33 cellular contexts compared by ENCODE assay signal in the genomic region with DNA sequence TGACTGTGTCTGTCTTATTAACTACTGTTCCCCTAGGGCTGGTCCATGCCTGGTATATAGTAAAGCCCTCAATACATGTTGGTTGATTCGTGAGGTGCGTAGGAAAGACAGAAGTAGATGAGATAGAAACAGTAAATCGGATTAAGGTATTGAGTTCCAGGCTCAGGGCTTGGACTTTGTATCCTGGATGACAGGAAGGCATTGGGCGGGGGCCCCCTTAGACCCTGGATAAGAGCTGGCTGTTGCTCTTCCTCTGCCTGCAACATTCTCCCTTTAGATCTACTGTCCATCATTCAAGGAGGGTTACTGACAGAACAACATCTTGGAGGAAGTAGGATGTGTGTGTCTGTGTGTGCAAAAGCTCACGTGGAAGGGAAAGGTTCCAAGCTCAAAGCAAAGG.
"Had no signal": no experiment of that assay in that cellular context is flagged by ENCODE, and none has a peak within 500 bp of the region (broad histone marks: within the 10 kb centered on the region; RNA-seq: fewer than 3 reads in every experiment).

No MANE protein-coding gene starts in this region.

- DNase-seq: activated CD4-positive, alpha-beta memory T cell treated with anti-CD3 and anti-CD28 coated beads, Interleukin-2, amount 10 ng/mL, durations not matched to agents 7 days and 5 days; activated CD4-positive, alpha-beta T cell treated with anti-CD3 and anti-CD28 coated beads for 1 hour; activated CD4-positive, alpha-beta T cell treated with anti-CD3 and anti-CD28 coated beads, Interleukin-2, amount 10 ng/mL, durations not matched to agents 7 days and 5 days; activated CD8-positive, alpha-beta memory T cell treated with anti-CD3 and anti-CD28 coated beads, Interleukin-2, amount 50 U/mL, for 48 hours; activated gamma-delta T cell; activated naive CD4-positive, alpha-beta T cell treated with anti-CD3 and anti-CD28 coated beads, Interleukin-2, amount 10 ng/mL, durations not matched to agents 7 days and 5 days; activated naive CD8-positive, alpha-beta T cell treated with anti-CD3 and anti-CD28 coated beads, Interleukin-2, amount 10 ng/mL, durations not matched to agents 7 days and 5 days; activated T-cell treated with anti-CD3 and anti-CD28 coated beads, Interleukin-2, amount 50 U/mL, for 24 hours; cerebellar nuclear complex; colonic mucosa; effector CD8-positive, alpha-beta T cell; esophagus squamous epithelium; foreskin melanocyte; left ventricle myocardium inferior; nephron progenitor cell; nucleus accumbens; pancreas; psoas muscle; stimulated activated CD4-positive, alpha-beta T cell treated with anti-CD3 and anti-CD28 coated beads, Interleukin-15, amount 100 ng/mL, for 24 hours; stimulated activated CD4-positive, alpha-beta T cell treated with anti-CD3 and anti-CD28 coated beads, Interleukin-2, amount 100 ng/mL, for 24 hours; stimulated activated naive B cell treated with anti-CD40 and anti-IgM and Interleukin-4, amounts not matched to agents 10 μg/mL and 1 μg/mL and 100 μg/mL, for 72 hours; T-helper 9 cell; thyroid gland; upper lobe of right lung had no signal

- H3K9me3 Mint-ChIP-seq: activated CD4-positive, alpha-beta memory T cell treated with anti-CD3 and anti-CD28 coated beads, Interleukin-2, amount 10 ng/mL, durations not matched to agents 7 days and 5 days; activated CD4-positive, alpha-beta T cell treated with anti-CD3 and anti-CD28 coated beads, Interleukin-2, amount 10 ng/mL, durations not matched to agents 7 days and 5 days; activated naive CD4-positive, alpha-beta T cell treated with anti-CD3 and anti-CD28 coated beads, Interleukin-2, amount 10 ng/mL, durations not matched to agents 7 days and 5 days; activated naive CD8-positive, alpha-beta T cell treated with anti-CD3 and anti-CD28 coated beads, Interleukin-2, amount 10 ng/mL, durations not matched to agents 7 days and 5 days; activated T-cell treated with anti-CD3 and anti-CD28 coated beads, Interleukin-2, amount 50 U/mL, for 24 hours; nephron progenitor cell; stimulated activated naive B cell treated with anti-CD40 and anti-IgM and Interleukin-4, amounts not matched to agents 10 μg/mL and 1 μg/mL and 100 μg/mL, for 72 hours had no signal

- H3K4me3 Mint-ChIP-seq: activated CD4-positive, alpha-beta memory T cell treated with anti-CD3 and anti-CD28 coated beads, Interleukin-2, amount 10 ng/mL, durations not matched to agents 7 days and 5 days; activated CD4-positive, alpha-beta T cell treated with anti-CD3 and anti-CD28 coated beads, Interleukin-2, amount 10 ng/mL, durations not matched to agents 7 days and 5 days; activated naive CD4-positive, alpha-beta T cell treated with anti-CD3 and anti-CD28 coated beads, Interleukin-2, amount 10 ng/mL, durations not matched to agents 7 days and 5 days; activated naive CD8-positive, alpha-beta T cell treated with anti-CD3 and anti-CD28 coated beads, Interleukin-2, amount 10 ng/mL, durations not matched to agents 7 days and 5 days; activated T-cell treated with anti-CD3 and anti-CD28 coated beads, Interleukin-2, amount 50 U/mL, for 24 hours; brain; nephron progenitor cell; stimulated activated naive B cell treated with anti-CD40 and anti-IgM and Interleukin-4, amounts not matched to agents 10 μg/mL and 1 μg/mL and 100 μg/mL, for 72 hours had no signal

- H3K27ac Mint-ChIP-seq: activated CD4-positive, alpha-beta memory T cell treated with anti-CD3 and anti-CD28 coated beads, Interleukin-2, amount 10 ng/mL, durations not matched to agents 7 days and 5 days; activated CD4-positive, alpha-beta T cell treated with anti-CD3 and anti-CD28 coated beads, Interleukin-2, amount 10 ng/mL, durations not matched to agents 7 days and 5 days; activated naive CD4-positive, alpha-beta T cell treated with anti-CD3 and anti-CD28 coated beads, Interleukin-2, amount 10 ng/mL, durations not matched to agents 7 days and 5 days; activated naive CD8-positive, alpha-beta T cell treated with anti-CD3 and anti-CD28 coated beads, Interleukin-2, amount 10 ng/mL, durations not matched to agents 7 days and 5 days; activated T-cell treated with anti-CD3 and anti-CD28 coated beads, Interleukin-2, amount 50 U/mL, for 24 hours; nephron progenitor cell; stimulated activated naive B cell treated with anti-CD40 and anti-IgM and Interleukin-4, amounts not matched to agents 10 μg/mL and 1 μg/mL and 100 μg/mL, for 72 hours had no signal

- H3K27me3 ChIP-seq: ascending aorta, cardiac muscle cell, colonic mucosa, esophagus squamous epithelium, pancreas, stomach, thyroid gland, upper lobe of right lung had no signal

- FAIRE-seq: endometrium, islet of Langerhans, pancreas had no signal

- H3K27ac ChIP-seq: ascending aorta, cardiac muscle cell, colonic mucosa, epithelial cell of prostate, esophagus squamous epithelium, left ventricle myocardium inferior, pancreas, psoas muscle, stomach, thyroid gland, upper lobe of right lung had no signal

- H3K36me3 Mint-ChIP-seq: activated naive CD4-positive, alpha-beta T cell treated with anti-CD3 and anti-CD28 coated beads, Interleukin-2, amount 10 ng/mL, durations not matched to agents 7 days and 5 days; activated naive CD8-positive, alpha-beta T cell treated with anti-CD3 and anti-CD28 coated beads, Interleukin-2, amount 10 ng/mL, durations not matched to agents 7 days and 5 days; brain; stimulated activated naive B cell treated with anti-CD40 and anti-IgM and Interleukin-4, amounts not matched to agents 10 μg/mL and 1 μg/mL and 100 μg/mL, for 72 hours had no signal

- H3K36me3 ChIP-seq: ascending aorta, cardiac muscle cell, colonic mucosa, esophagus squamous epithelium, left ventricle myocardium inferior, pancreas, stomach, thyroid gland, upper lobe of right lung had no signal

- H3K9me3 ChIP-seq: ascending aorta, colonic mucosa, esophagus squamous epithelium, left ventricle myocardium inferior, mucosa of descending colon, pancreas, psoas muscle, stomach, thyroid gland, upper lobe of right lung had no signal

- H3K4me1 ChIP-seq: colonic mucosa, upper lobe of right lung had no signal

- ATAC-seq: pancreas; psoas muscle; stimulated activated naive B cell treated with anti-CD40 and anti-IgM and Interleukin-4, amounts not matched to agents 10 μg/mL and 1 μg/mL and 100 μg/mL, for 72 hours had no signal

- H3K4me3 ChIP-seq: ascending aorta, cardiac muscle cell, colonic mucosa, esophagus squamous epithelium, left ventricle myocardium inferior, lung, mucosa of descending colon, pancreas, psoas muscle, stomach, thyroid gland, upper lobe of right lung had no signal
